ENCODE assay signal across 16 cellular contexts in the genomic region with DNA sequence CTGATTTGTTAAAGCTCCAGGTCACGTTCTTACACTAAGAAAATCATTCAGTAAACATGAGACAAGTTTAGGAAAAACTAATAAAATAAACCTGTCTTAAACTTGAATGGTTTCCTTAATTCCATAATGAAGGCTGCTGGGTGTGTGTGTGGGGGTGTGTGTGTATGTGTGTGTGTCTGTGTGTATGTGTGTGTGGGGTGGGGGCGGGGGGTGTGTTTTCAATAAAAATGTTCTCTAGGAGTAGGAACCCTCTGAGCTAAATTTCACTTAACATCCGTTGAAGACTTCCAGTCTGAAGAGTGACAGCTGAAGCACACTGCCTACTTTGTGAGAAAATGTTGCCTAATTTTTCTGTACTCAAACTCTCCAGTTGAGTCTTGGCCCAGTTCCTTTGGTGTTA. TPM values are rescaled to one million over a fixed set of nuclear protein-coding genes. Genes with fewer than 3 reads are reported as not detected.
DNase-seq lines count a peak whose midpoint lies in the region; ATAC-seq, FAIRE-seq and TF ChIP-seq lines count a peak whose summit lies in the region.
"Had no signal": no experiment of that assay in that cellular context is flagged by ENCODE, and none has a peak within 500 bp of the region (broad histone marks: within the 10 kb centered on the region; RNA-seq: fewer than 3 reads in every experiment).

No MANE protein-coding gene starts in this region.

- no peak for TF ChIP-seq RAD21 in GM12878 (IDR thresholded peaks at IDR 0.05; ENCODE audit: insufficient read depth, low read depth, low read length)

- no peak overlapping the region for H3K9ac ChIP-seq in Karpas-422 (ENCODE audit: low read length)
- no peak overlapping the region for H3K9ac ChIP-seq in GM12878 (ENCODE audit: control insufficient read depth, insufficient read depth, low read length)

- no TSS peak for BruUV-seq in GM12878 (replicated peaks; lab: Mats Ljungman, UMichigan)

- no peak for FAIRE-seq in GM12878 (lab: Jason Lieb, UNC)
- FAIRE-seq: D721Med had no signal

- peaks cover 4 to 12% of the 10 kb centered on the region in 2 donors for H3K36me3 Mint-ChIP-seq in activated T-cell treated with anti-CD3 and anti-CD28 coated beads, Interleukin-2, amount 50 U/mL, for 72 hours (ENCODE audit: insufficient read depth in 2 of 2)
- peaks cover 17% of the 10 kb centered on the region for H3K36me3 Mint-ChIP-seq in activated T-cell treated with anti-CD3 and anti-CD28 coated beads, Interleukin-2, amount 50 U/mL, for 4 hours (ENCODE audit: insufficient read depth)
- peaks cover 35 to 47% of the 10 kb centered on the region in 2 donors for H3K36me3 Mint-ChIP-seq in stimulated activated naive B cell treated with anti-CD40 and anti-IgM and Interleukin-4, amounts not matched to agents 10 μg/mL and 1 μg/mL and 100 μg/mL, for 72 hours

- H3K4me3 ChIP-seq in Karpas-422 (ENCODE audit: low read length) (no peak overlapping the region), GM12878 (no peak overlapping the region)

- no peak for TF ChIP-seq CTCF in GM12878 (IDR thresholded peaks at IDR 0.05 in 2 of 3, conservative IDR thresholded peaks at IDR 0.05 in 1 of 3; ENCODE audit: control insufficient read depth in 2 of 3, extremely low read depth in 1 of 3, insufficient read depth in 1 of 3, low read depth in 3 of 3, low read length in 3 of 3)

- no peak for DNase-seq in activated T-cell treated with anti-CD3 and anti-CD28 coated beads, Interleukin-2, amount 50 U/mL, for 72 hours
- no peak for DNase-seq in activated T-cell treated with anti-CD3 and anti-CD28 coated beads, Interleukin-2, amount 50 U/mL, for 4 hours
- DNase-seq in Karpas-422: no peak
- no peak for DNase-seq in GM12878 (ENCODE audit: low read depth, low spot score)
- DNase-seq in stimulated activated naive B cell treated with anti-CD40 and anti-IgM and Interleukin-4, amounts not matched to agents 10 μg/mL and 1 μg/mL and 100 μg/mL, for 72 hours: no peak
- DNase-seq in GM19238 (ENCODE audit: insufficient read length, low spot score): no peak
- DNase-seq: 8988T, DND-41, Kasumi-1, NCI-H2029 treated with DMSO at 0.1 percent for 48 hours, NCI-H510A, SIG-M5 had no signal

- H3K9me3 ChIP-seq in Karpas-422 (ENCODE audit: low read length) (no peaks in the 10 kb centered on the region), GM12878 (replicated peaks; ENCODE audit: control insufficient read depth, insufficient read depth, low read length) (peaks cover 2% of the 10 kb centered on the region; the same call in 2 of the 3 replicates)

- H3K36me3 ChIP-seq in Karpas-422 (ENCODE audit: insufficient read depth, low read length): peaks cover 37% of the 10 kb centered on the region; the same call in 1 of the 2 replicates
- peaks cover 2 to 19% of the 10 kb centered on the region in 2 experiments; a peak in 2 of 4 replicates for H3K36me3 ChIP-seq in GM12878 (ENCODE audit: control insufficient read depth in 2 of 2, insufficient read depth in 2 of 2, low read length in 1 of 2)

- no peaks in the 10 kb centered on the region for H3K27me3 Mint-ChIP-seq in activated T-cell treated with anti-CD3 and anti-CD28 coated beads, Interleukin-2, amount 50 U/mL, for 72 hours (ENCODE audit: low read depth)
- no peaks in the 10 kb centered on the region for H3K27me3 Mint-ChIP-seq in activated T-cell treated with anti-CD3 and anti-CD28 coated beads, Interleukin-2, amount 50 U/mL, for 4 hours (ENCODE audit: low read depth)
- H3K27me3 Mint-ChIP-seq in stimulated activated naive B cell treated with anti-CD40 and anti-IgM and Interleukin-4, amounts not matched to agents 10 μg/mL and 1 μg/mL and 100 μg/mL, for 72 hours: no peaks in the 10 kb centered on the region

- RAD21 ChIA-PET in GM12878 (lab: Charles Lee; ENCODE audit: unreplicated experiment): interaction anchor here (1.0 to 2.6 kb wide), 4 partner anchors 55 to 219 kb away, joined by 3 to 8 read pairs (median 4); partner anchors contain the start of genes HSPA4 and ZCCHC10

- CTCF ChIA-PET in GM12878 (lab: Yijun Ruan, JAX): interaction anchor here (0.8 to 4.2 kb wide), 6 partner anchors 8 to 863 kb away, joined by 3 to 18 read pairs (median 4); no protein-coding TSS in a partner anchor

- no peaks in the 10 kb centered on the region for H3K27me3 ChIP-seq in Karpas-422 (ENCODE audit: low read length)
- H3K27me3 ChIP-seq in GM12878 (replicated peaks in 1 of 2; ENCODE audit: control insufficient read depth in 2 of 2, insufficient read depth in 2 of 2, low read length in 1 of 2): no peaks in the 10 kb centered on the region

- H3K79me2 ChIP-seq in Karpas-422 (ENCODE audit: low read length) (no peaks in the 10 kb centered on the region), GM12878 (ENCODE audit: control insufficient read depth, insufficient read depth, low read length) (no peaks in the 10 kb centered on the region; the same call in 1 of the 2 replicates)

- POLR2A ChIA-PET in GM12878 (lab: Charles Lee): interaction anchor here (0.7 to 2.7 kb wide), 4 partner anchors 49 to 715 kb away, joined by 3 to 11 read pairs (median 8); no protein-coding TSS in a partner anchor

- no peak overlapping the region for H3K4me3 Mint-ChIP-seq in activated T-cell treated with anti-CD3 and anti-CD28 coated beads, Interleukin-2, amount 50 U/mL, for 72 hours
- H3K4me3 Mint-ChIP-seq in activated T-cell treated with anti-CD3 and anti-CD28 coated beads, Interleukin-2, amount 50 U/mL, for 4 hours: no peak overlapping the region
- peak overlapping the region; percentile 26 to 51 for H3K4me3 Mint-ChIP-seq in stimulated activated naive B cell treated with anti-CD40 and anti-IgM and Interleukin-4, amounts not matched to agents 10 μg/mL and 1 μg/mL and 100 μg/mL, for 72 hours
- H3K4me3 Mint-ChIP-seq: CD14-positive monocyte had no signal

- in situ Hi-C loops in GM12878 (cut with MboI): no loop called here

- SMC1A ChIA-PET in GM12878 (lab: Charles Lee; ENCODE audit: uncharacterized antibody, unreplicated experiment): interaction anchor here (0.6 to 4.4 kb wide), 5 partner anchors 8 to 445 kb away, joined by 3 to 24 read pairs (median 3); no protein-coding TSS in a partner anchor

- H3K27ac ChIP-seq in Karpas-422 (ENCODE audit: low read length) (peak overlapping the region; percentile 35; the same call in 1 of the 2 replicates), GM12878 (ENCODE audit: control insufficient read depth, insufficient read depth) (peak overlapping the region; percentile 50)

- H3K27ac Mint-ChIP-seq in activated T-cell treated with anti-CD3 and anti-CD28 coated beads, Interleukin-2, amount 50 U/mL, for 72 hours: peak overlapping the region; percentile 25
- peak overlapping the region; percentile 95 for H3K27ac Mint-ChIP-seq in stimulated activated naive B cell treated with anti-CD40 and anti-IgM and Interleukin-4, amounts not matched to agents 10 μg/mL and 1 μg/mL and 100 μg/mL, for 72 hours

- 0 out of 2 replicates have a peak, but pooled peaks cover 8% of the 10 kb centered on the region for H4K20me1 ChIP-seq in Karpas-422 (ENCODE audit: insufficient read depth, low read depth, low read length)
- H4K20me1 ChIP-seq in GM12878 (ENCODE audit: control insufficient read depth, insufficient read depth): no peaks in the 10 kb centered on the region

- no peak for TF ChIP-seq EP300 in GM12878 (IDR thresholded peaks at IDR 0.05; ENCODE audit: borderline replicate concordance in 1 of 2, control insufficient read depth in 1 of 2, low read depth in 2 of 2, low read length in 2 of 2)

- no peaks in the 10 kb centered on the region for H3K9me2 ChIP-seq in Karpas-422 (replicated peaks; ENCODE audit: insufficient read depth, low read length)

- H3K4me1 ChIP-seq in Karpas-422 (ENCODE audit: low read length) (peaks cover 55% of the 10 kb centered on the region), GM12878 (ENCODE audit: control insufficient read depth, insufficient read depth, low read length) (peaks cover 49% of the 10 kb centered on the region)

- H3K9me3 Mint-ChIP-seq in activated T-cell treated with anti-CD3 and anti-CD28 coated beads, Interleukin-2, amount 50 U/mL, for 72 hours: no peaks in the 10 kb centered on the region
- no peaks in the 10 kb centered on the region for H3K9me3 Mint-ChIP-seq in activated T-cell treated with anti-CD3 and anti-CD28 coated beads, Interleukin-2, amount 50 U/mL, for 4 hours
- peaks cover 5 to 9% of the 10 kb centered on the region in 2 donors for H3K9me3 Mint-ChIP-seq in stimulated activated naive B cell treated with anti-CD40 and anti-IgM and Interleukin-4, amounts not matched to agents 10 μg/mL and 1 μg/mL and 100 μg/mL, for 72 hours
- H3K9me3 Mint-ChIP-seq: CD14-positive monocyte had no signal

- intact Hi-C loops in GM12878 (cut with micrococcal nuclease; ENCODE audit: unreplicated experiment): no loop called here

- 46% methylated on average over 3 of the region's 3 CpGs for WGBS in GM12878 (ENCODE audit: insufficient coverage, insufficient replicate concordance, low lambda C conversion rate, missing lambda C conversion rate)

- no peak overlapping the region for H2AFZ ChIP-seq in Karpas-422 (ENCODE audit: low read length)
- no peak overlapping the region for H2AFZ ChIP-seq in GM12878 (ENCODE audit: control insufficient read depth, low read depth, low read length)

- H3K4me2 ChIP-seq in Karpas-422 (ENCODE audit: low read depth, low read length, poor library complexity, severe bottlenecking): no peak overlapping the region
- H3K4me2 ChIP-seq in GM12878 (ENCODE audit: control insufficient read depth, insufficient read depth): no peak overlapping the region

- H3K4me1 Mint-ChIP-seq in activated T-cell treated with anti-CD3 and anti-CD28 coated beads, Interleukin-2, amount 50 U/mL, for 72 hours (ENCODE audit: low read depth): peaks cover 21% of the 10 kb centered on the region
- H3K4me1 Mint-ChIP-seq in activated T-cell treated with anti-CD3 and anti-CD28 coated beads, Interleukin-2, amount 50 U/mL, for 4 hours (ENCODE audit: low read depth): peaks cover 26% of the 10 kb centered on the region
- peaks cover 45 to 71% of the 10 kb centered on the region in 2 donors for H3K4me1 Mint-ChIP-seq in stimulated activated naive B cell treated with anti-CD40 and anti-IgM and Interleukin-4, amounts not matched to agents 10 μg/mL and 1 μg/mL and 100 μg/mL, for 72 hours

- TF ChIP-seq POLR2A in GM12878 (IDR thresholded peaks at IDR 0.05; ENCODE audit: low read depth, low read length): no peak

- no peak for ATAC-seq in activated T-cell treated with anti-CD3 and anti-CD28 coated beads, Interleukin-2, amount 50 U/mL, for 72 hours (replicated peaks in 1 of 2)
- ATAC-seq in activated T-cell treated with anti-CD3 and anti-CD28 coated beads, Interleukin-2, amount 50 U/mL, for 4 hours: no peak
- ATAC-seq in GM12878 (no peak), HG03095 (IDR thresholded peaks at IDR 0.05; ENCODE audit: unreplicated experiment) (no peak), HG02973 (IDR thresholded peaks at IDR 0.05; ENCODE audit: unreplicated experiment) (no peak)
- ATAC-seq in stimulated activated naive B cell treated with anti-CD40 and anti-IgM and Interleukin-4, amounts not matched to agents 10 μg/mL and 1 μg/mL and 100 μg/mL, for 72 hours (replicated peaks): no peak

RNA-seq across cellular contexts. Expression of gene HSPA4, which starts 54.5 kb away (rescaled TPM):
- 100 to 1,000 TPM; 173 to 213 TPM for total RNA-seq in activated T-cell treated with anti-CD3 and anti-CD28 coated beads, Interleukin-2, amount 50 U/mL, for 72 hours
- total RNA-seq in activated T-cell treated with anti-CD3 and anti-CD28 coated beads, Interleukin-2, amount 50 U/mL, for 4 hours: 100 to 1,000 TPM; 258 to 302 (median 277) TPM
- total RNA-seq in Karpas-422 (2014; rRNA removed; shearing (Covaris generic); ENCODE audit: low replicate concordance): 72.2 and 122 TPM in 2 replicates
- 31.2 and 36.2 TPM in 2 replicates for total RNA-seq in GM12878 (2013; cell fraction: nucleolus; rRNA removed)
- total RNA-seq in GM12878 (2014; rRNA removed) (72.7 and 93.4 TPM in 2 replicates), GM12878 (2014; rRNA removed; fragmentation: Illumina TruSeq; extraction: Trizol) (128 and 135 TPM in 2 replicates), GM12878 (2021) (163 and 166 TPM in 2 replicates)
- 82.2 TPM for polyA plus RNA-seq in GM12878 (2011; ENCODE audit: low read depth)
- polyA plus RNA-seq in GM12878 (2011; rRNA removed) (82.6 and 145 TPM in 2 replicates), GM12878 (2014; fragmentation: Illumina TruSeq; extraction: Trizol) (109 and 122 TPM in 2 replicates), GM12878 (2014; fragmentation: Nextera tagmentation; extraction: Ambion mirVana) (100 to 1,000 TPM in 1 of 2 experiments, 10 to 100 TPM in 1; 69.5 to 123 TPM), GM12878 (2014; rRNA removed) (47.2 and 61.6 TPM in 2 replicates), GM12878 (2016; fragmentation: Nextera tagmentation; extraction: Ambion mirVana) (100 to 1,000 TPM; 202 to 234 TPM)
- 19.1 and 19.7 TPM in 2 replicates for polyA plus RNA-seq in GM12878 (2011; cell fraction: cytosol; rRNA removed)
- 17.7 and 26.7 TPM in 2 replicates for polyA plus RNA-seq in GM12878 (2011; cell fraction: nucleus; rRNA removed)
- 79.3 and 83.7 TPM in 2 replicates for polyA plus RNA-seq in GM12878 (2012)
- 36.7 and 54.7 TPM in 2 replicates for polyA minus RNA-seq in GM12878 (2011; rRNA and poly(A)+ RNA removed)
- polyA minus RNA-seq in GM12878 (2011; cell fraction: cytosol; rRNA and poly(A)+ RNA removed): 28.3 and 36.0 TPM in 2 replicates
- 9.1 and 13.7 TPM in 2 replicates for polyA minus RNA-seq in GM12878 (2011; cell fraction: nucleus; rRNA and poly(A)+ RNA removed)

Comparison
In these comparisons a context has a peak if more than half of its experiments do, and no peak if none do; other contexts are left out.
1. H3K4me3 Mint-ChIP-seq: peak in stimulated activated naive B cell treated with anti-CD40 and anti-IgM and Interleukin-4, amounts not matched to agents 10 μg/mL and 1 μg/mL and 100 μg/mL, for 72 hours (2 of 2); none in activated T-cell treated with anti-CD3 and anti-CD28 coated beads, Interleukin-2, amount 50 U/mL, for 72 hours (0 of 2) and activated T-cell treated with anti-CD3 and anti-CD28 coated beads, Interleukin-2, amount 50 U/mL, for 4 hours (single experiment).